6 cellular contexts compared by ENCODE assay signal in genomic region chr7:25680636-25681035, GRCh38.
"Had no signal": no experiment of that assay in that cellular context is flagged by ENCODE, and none has a peak within 500 bp of the region (broad histone marks: within the 10 kb centered on the region; RNA-seq: fewer than 3 reads in every experiment).

No MANE protein-coding gene starts in this region.

- H3K4me3 ChIP-seq: GM23338 had no signal

- H3K9me3 Mint-ChIP-seq: GM23338, H9 had no signal

- H3K4me1 Mint-ChIP-seq: GM23338, IgD-negative memory B cell had no signal

- ATAC-seq: GM23338, HepG2 had no signal

- DNase-seq: H9, HCEC 1CT, KBM-7 had no signal

- H3K4me3 Mint-ChIP-seq: GM23338, H9, IgD-negative memory B cell had no signal

- H2AFZ ChIP-seq: GM23338 had no signal

- H3K36me3 Mint-ChIP-seq: IgD-negative memory B cell had no signal

- H3K4me2 ChIP-seq: GM23338 had no signal

- H3K27ac Mint-ChIP-seq: GM23338, H9, IgD-negative memory B cell had no signal
